In the genomic region with DNA sequence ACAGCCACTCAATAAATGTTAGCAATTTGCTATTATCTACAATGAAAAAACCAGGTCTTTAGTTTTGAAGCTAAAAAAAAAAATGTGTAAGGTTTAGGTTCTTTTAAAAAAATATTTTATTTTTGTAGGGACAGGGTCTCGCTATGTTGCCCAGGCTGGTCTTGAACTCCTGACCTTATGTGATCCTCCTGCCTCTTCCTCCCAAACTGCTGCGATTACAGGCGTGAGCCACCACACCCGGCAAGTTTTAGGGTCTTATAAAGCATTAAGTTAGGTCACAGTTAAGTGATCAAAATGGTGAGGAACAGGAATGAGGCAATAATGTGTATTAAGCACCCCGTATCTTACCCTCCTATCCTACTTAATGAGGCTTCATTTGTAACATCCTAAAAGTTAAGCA, we compare ENCODE assay signal across 8 cellular contexts. TPM values are rescaled to one million over a fixed set of nuclear protein-coding genes. Genes with fewer than 3 reads are reported as not detected.
A peak's percentile ranks its signal among the peaks of the same experiment; 100 is the strongest.
DNase-seq lines count a peak whose midpoint lies in the region; ATAC-seq and TF ChIP-seq lines count a peak whose summit lies in the region.

No MANE protein-coding gene starts in this region.

- no peak overlapping the region for H3K27ac ChIP-seq in iPS DF 6.9 (ENCODE audit: low read length)
- H3K27ac ChIP-seq in stomach smooth muscle (ENCODE audit: low read length): no peak overlapping the region

- H3K9me3 ChIP-seq in T-helper 17 cell (ENCODE audit: control insufficient read depth, low read length, poor library complexity, severe bottlenecking) (no peaks in the 10 kb centered on the region), iPS DF 6.9 (ENCODE audit: control insufficient read depth, insufficient read depth, low read length) (no peaks in the 10 kb centered on the region; the same call in 1 of the 2 replicates), stomach smooth muscle (ENCODE audit: control insufficient read depth in 2 of 2, low read length in 2 of 2) (no peaks in the 10 kb centered on the region)

- no peaks in the 10 kb centered on the region for H3K36me3 Mint-ChIP-seq in HFFc6 (ENCODE audit: low read depth)
- H3K36me3 Mint-ChIP-seq in T-helper 17 cell (ENCODE audit: low read depth): no peaks in the 10 kb centered on the region

- in situ Hi-C loops in G401 (cut with HindIII; ENCODE audit: low sequenced_read_pairs): no loop called here

- no peak for ATAC-seq in T-helper 17 cell
- no peak for ATAC-seq in HG03135 (IDR thresholded peaks at IDR 0.05; ENCODE audit: unreplicated experiment)

- no peaks in the 10 kb centered on the region for H3K9me3 Mint-ChIP-seq in HFFc6

- H3K27me3 ChIP-seq in iPS DF 6.9 (ENCODE audit: control insufficient read depth, insufficient read depth, low read length) (no peaks in the 10 kb centered on the region), stomach smooth muscle (ENCODE audit: control insufficient read depth in 1 of 2, insufficient read depth in 2 of 2, low read length in 2 of 2) (no peaks in the 10 kb centered on the region)

- TF ChIP-seq CTCF in HFFc6 (IDR thresholded peaks at IDR 0.05): no peak

- H3K4me1 ChIP-seq in iPS DF 6.9 (ENCODE audit: control insufficient read depth, insufficient read depth, low read length) (no peaks in the 10 kb centered on the region), stomach smooth muscle (ENCODE audit: control insufficient read depth, insufficient read depth, low read length) (peaks cover 3% of the 10 kb centered on the region)

- H3K9ac ChIP-seq in stomach smooth muscle (ENCODE audit: low read length in 2 of 2): peak overlapping the region; percentile 86 to 93

- H3K4me3 ChIP-seq in iPS DF 6.9 (ENCODE audit: low read length) (peak overlapping the region; percentile 100; the same call in 1 of the 2 replicates), stomach smooth muscle (ENCODE audit: low read length in 2 of 2) (peak overlapping the region; percentile 91)

- H3K27me3 Mint-ChIP-seq in HFFc6 (ENCODE audit: insufficient read depth) (peaks cover 5% of the 10 kb centered on the region; the same call in 1 of the 2 replicates), T-helper 17 cell (no peaks in the 10 kb centered on the region)

- peak overlapping the region; percentile 99 for H3K4me3 Mint-ChIP-seq in HFFc6
- H3K4me3 Mint-ChIP-seq in T-helper 17 cell: peak overlapping the region; percentile 99

- peak overlapping the region; percentile 100 for H3K27ac Mint-ChIP-seq in HFFc6
- peak overlapping the region; percentile 98 for H3K27ac Mint-ChIP-seq in T-helper 17 cell

- DNase-seq in Daoy (ENCODE audit: low read depth) (peak; percentile 1), HFFc6 (no peak), T-helper 17 cell (no peak), iPS DF 6.9 (ENCODE audit: low read depth, low spot score) (no peak), NCI-H510A (lab: John Stamatoyannopoulos, UW) (no peak), G401 (ENCODE audit: low spot score) (no peak)

- no peaks in the 10 kb centered on the region for H3K36me3 ChIP-seq in iPS DF 6.9 (ENCODE audit: control insufficient read depth, insufficient read depth, low read length)
- no peaks in the 10 kb centered on the region for H3K36me3 ChIP-seq in stomach smooth muscle (ENCODE audit: control insufficient read depth in 2 of 2, insufficient read depth in 2 of 2, low read length in 2 of 2)

- WGBS in iPS DF 6.9 (ENCODE audit: insufficient coverage, insufficient read length): no CpG with 5 or more reads among the region's 5 CpGs

- H3K4me1 Mint-ChIP-seq in HFFc6 (ENCODE audit: low read depth) (peaks cover 14% of the 10 kb centered on the region), T-helper 17 cell (peaks cover 21% of the 10 kb centered on the region)

RNA-seq across cellular contexts. Expression of a gene that starts 0.8 kb away (rescaled TPM):
- 34.7 and 143 TPM in 2 replicates for total RNA-seq in Daoy (2014; rRNA removed; shearing (Covaris generic))
- 10 to 100 TPM; 35.0 to 87.7 (median 45.9) TPM for total RNA-seq in HFFc6 (2021; fragmentation: NEBNext Ultra II Directional; extraction: Animal tissue kit (Norgen Biotek cat#: 25700))
- 10 to 100 TPM; 15.2 to 24.9 TPM for total RNA-seq in T-helper 17 cell
- 87.4 and 94.7 TPM in 2 replicates for total RNA-seq in G401 (2014; rRNA removed; shearing (Covaris generic))
